ENCODE assay signal across 22 cellular contexts in genomic region chr16:69804283-69804682, GRCh38. TPM values are rescaled to one million over a fixed set of nuclear protein-coding genes. Genes with fewer than 3 reads are reported as not detected.
DNase-seq lines count a peak whose midpoint lies in the region; ATAC-seq, FAIRE-seq and TF ChIP-seq lines count a peak whose summit lies in the region.
"Had no signal": no experiment of that assay in that cellular context is flagged by ENCODE, and none has a peak within 500 bp of the region (broad histone marks: within the 10 kb centered on the region; RNA-seq: fewer than 3 reads in every experiment).

No MANE protein-coding gene starts in this region.

- H3K9me2 ChIP-seq in Karpas-422 (replicated peaks; ENCODE audit: insufficient read depth, low read length): no peaks in the 10 kb centered on the region

- H3K79me2 ChIP-seq in Karpas-422 (ENCODE audit: low read length): peaks cover 17% of the 10 kb centered on the region; the same call in 1 of the 2 replicates

- H2AFZ ChIP-seq in Karpas-422 (ENCODE audit: low read length) (no peak overlapping the region), mesenchymal stem cell (ENCODE audit: low read depth, low read length) (no peak overlapping the region)

- WGBS in mesenchymal stem cell: no CpG with 5 or more reads among the region's 1 CpG

- H4K91ac ChIP-seq in mesenchymal stem cell (ENCODE audit: low read length): no peak overlapping the region

- H3K9ac ChIP-seq in Karpas-422 (ENCODE audit: low read length): no peak overlapping the region
- H3K9ac ChIP-seq in mesenchymal stem cell (ENCODE audit: low read length): peak overlapping the region; percentile 64
- H3K9ac ChIP-seq: KMS-11 had no signal

- no peak overlapping the region for H3K4ac ChIP-seq in mesenchymal stem cell (ENCODE audit: low read depth in 1 of 2, low read length in 2 of 2)

- no peak overlapping the region for H3K18ac ChIP-seq in mesenchymal stem cell (ENCODE audit: low read depth in 1 of 2, low read length in 2 of 2)

- H3K4me3 ChIP-seq in Karpas-422 (ENCODE audit: low read length) (no peak overlapping the region), mesenchymal stem cell (ENCODE audit: insufficient read depth in 1 of 2, low read depth in 1 of 2, low read length in 2 of 2) (no peak overlapping the region)

- H2BK120ac ChIP-seq in mesenchymal stem cell (ENCODE audit: low read depth, low read length): no peak overlapping the region

- peaks cover 40% of the 10 kb centered on the region for H3K36me3 Mint-ChIP-seq in effector memory CD8-positive, alpha-beta T cell (ENCODE audit: insufficient read depth)

- H3K79me1 ChIP-seq in mesenchymal stem cell (replicated peaks; ENCODE audit: low read length, poor library complexity, severe bottlenecking): peaks cover 5% of the 10 kb centered on the region

- H3K4me2 ChIP-seq in Karpas-422 (ENCODE audit: low read depth, low read length, poor library complexity, severe bottlenecking): no peak overlapping the region
- no peak overlapping the region for H3K4me2 ChIP-seq in mesenchymal stem cell (ENCODE audit: low read length, poor library complexity, severe bottlenecking)
- H3K4me2 ChIP-seq: KMS-11 had no signal

- no peaks in the 10 kb centered on the region for H4K20me1 ChIP-seq in Karpas-422 (ENCODE audit: insufficient read depth, low read depth, low read length)

- peak overlapping the region; percentile 20 to 54 for H3K27ac Mint-ChIP-seq in effector memory CD8-positive, alpha-beta T cell
- H3K27ac Mint-ChIP-seq: CD4-positive, alpha-beta T cell; HFFc6 had no signal

- DNase-seq in Karpas-422 (no peak), mesenchymal stem cell (no peak), D721Med (ENCODE audit: insufficient read length, low spot score) (no peak)
- no peak for DNase-seq in effector memory CD8-positive, alpha-beta T cell
- DNase-seq in activated CD4-positive, alpha-beta T cell treated with anti-CD3 and anti-CD28 coated beads for 4 hours: no peak
- DNase-seq: CD4-positive, alpha-beta T cell; DMS53; EL; H7; HFFc6; NCI-H1417 treated with DMSO at 0.1 percent for 48 hours; NCI-H187 treated with DMSO at 0.1 percent for 48 hours; NCI-H2227 treated with DMSO at 0.1 percent for 48 hours; NCI-H510A treated with DMSO at 0.1 percent for 48 hours; NCI-H774; Right ventricle myocardium superior had no signal

- H3K9me3 ChIP-seq in Karpas-422 (ENCODE audit: low read length) (no peaks in the 10 kb centered on the region), mesenchymal stem cell (ENCODE audit: control insufficient read depth, low read length) (no peaks in the 10 kb centered on the region)

- H3K4me1 ChIP-seq in Karpas-422 (ENCODE audit: low read length): peaks cover 15% of the 10 kb centered on the region
- no peaks in the 10 kb centered on the region for H3K4me1 ChIP-seq in mesenchymal stem cell (ENCODE audit: control insufficient read depth, insufficient read depth, low read depth, low read length)

- FAIRE-seq in D721Med (lab: Jason Lieb, UNC): no peak
- FAIRE-seq: GM12891, GM18507 had no signal

- H3K27me3 Mint-ChIP-seq in effector memory CD8-positive, alpha-beta T cell: no peaks in the 10 kb centered on the region
- H3K27me3 Mint-ChIP-seq: CD4-positive, alpha-beta T cell had no signal

- H3K36me3 ChIP-seq in Karpas-422 (ENCODE audit: insufficient read depth, low read length) (peaks cover 10% of the 10 kb centered on the region; the same call in 1 of the 2 replicates), mesenchymal stem cell (ENCODE audit: control insufficient read depth in 1 of 2, insufficient read depth in 2 of 2, low read depth in 1 of 2, low read length in 2 of 2) (peaks cover 13 to 18% of the 10 kb centered on the region in 2 experiments)

- H3K14ac ChIP-seq in mesenchymal stem cell (ENCODE audit: low read length in 2 of 2): no peak overlapping the region

- no peak overlapping the region for H3K4me3 Mint-ChIP-seq in effector memory CD8-positive, alpha-beta T cell
- H3K4me3 Mint-ChIP-seq: CD4-positive, alpha-beta T cell; HFFc6 had no signal

- no peak overlapping the region for H2BK12ac ChIP-seq in mesenchymal stem cell (ENCODE audit: low read length in 2 of 2)

- no peak for ATAC-seq in effector memory CD8-positive, alpha-beta T cell (replicated peaks)
- ATAC-seq in GM19023 (IDR thresholded peaks at IDR 0.05; ENCODE audit: unreplicated experiment): no peak
- no peak for ATAC-seq in HG03378 (IDR thresholded peaks at IDR 0.05; ENCODE audit: unreplicated experiment)

- H3K4me1 Mint-ChIP-seq in effector memory CD8-positive, alpha-beta T cell (ENCODE audit: low read depth in 2 of 2): no peaks in the 10 kb centered on the region

- no peaks in the 10 kb centered on the region for H3K9me3 Mint-ChIP-seq in effector memory CD8-positive, alpha-beta T cell
- H3K9me3 Mint-ChIP-seq: CD4-positive, alpha-beta T cell; HFFc6 had no signal

- H3K27ac ChIP-seq in Karpas-422 (ENCODE audit: low read length) (peak overlapping the region; percentile 29; the same call in 1 of the 2 replicates), mesenchymal stem cell (ENCODE audit: low read length, poor library complexity, severe bottlenecking) (no peak overlapping the region)
- H3K27ac ChIP-seq: HL-60, KMS-11 had no signal

- H3K27me3 ChIP-seq in Karpas-422 (ENCODE audit: low read length): no peaks in the 10 kb centered on the region
- no peaks in the 10 kb centered on the region for H3K27me3 ChIP-seq in mesenchymal stem cell (ENCODE audit: control insufficient read depth in 1 of 2, insufficient read depth in 1 of 2, low read length in 2 of 2)

- TF ChIP-seq CTCF in D721Med (IDR thresholded peaks at IDR 0.05; ENCODE audit: insufficient read depth, missing control alignments): no peak

- H3K23ac ChIP-seq in mesenchymal stem cell (ENCODE audit: low read length in 2 of 2): no peak overlapping the region

- H2BK5ac ChIP-seq in mesenchymal stem cell (ENCODE audit: low read depth, low read length, poor library complexity, severe bottlenecking): no peak overlapping the region

- H2AK5ac ChIP-seq in mesenchymal stem cell (ENCODE audit: low read length, severe bottlenecking): no peak overlapping the region

- no peak overlapping the region for H4K8ac ChIP-seq in mesenchymal stem cell (ENCODE audit: low read length)

- H2BK15ac ChIP-seq in mesenchymal stem cell (ENCODE audit: low read depth, poor library complexity, severe bottlenecking): no peak overlapping the region

RNA-seq across cellular contexts. Expression of gene WWP2, which starts 42.2 kb away (rescaled TPM):
- total RNA-seq in Karpas-422 (2014; rRNA removed; shearing (Covaris generic); ENCODE audit: low replicate concordance): 30.7 and 42.0 TPM in 2 replicates
- polyA plus RNA-seq in mesenchymal stem cell (2013, experiment 1 of 2): 16.7 TPM
- polyA plus RNA-seq in mesenchymal stem cell (2013, experiment 2 of 2): 16.9 TPM

RNA-seq across cellular contexts. Expression of gene NOB1, which starts 49.6 kb away (rescaled TPM):
- 50.5 and 68.3 TPM in 2 replicates for total RNA-seq in Karpas-422 (2014; rRNA removed; shearing (Covaris generic); ENCODE audit: low replicate concordance)
- polyA plus RNA-seq in mesenchymal stem cell (2013, experiment 1 of 2): 42.8 TPM
- polyA plus RNA-seq in mesenchymal stem cell (2013, experiment 2 of 2): 41.7 TPM
